In the genomic region with DNA sequence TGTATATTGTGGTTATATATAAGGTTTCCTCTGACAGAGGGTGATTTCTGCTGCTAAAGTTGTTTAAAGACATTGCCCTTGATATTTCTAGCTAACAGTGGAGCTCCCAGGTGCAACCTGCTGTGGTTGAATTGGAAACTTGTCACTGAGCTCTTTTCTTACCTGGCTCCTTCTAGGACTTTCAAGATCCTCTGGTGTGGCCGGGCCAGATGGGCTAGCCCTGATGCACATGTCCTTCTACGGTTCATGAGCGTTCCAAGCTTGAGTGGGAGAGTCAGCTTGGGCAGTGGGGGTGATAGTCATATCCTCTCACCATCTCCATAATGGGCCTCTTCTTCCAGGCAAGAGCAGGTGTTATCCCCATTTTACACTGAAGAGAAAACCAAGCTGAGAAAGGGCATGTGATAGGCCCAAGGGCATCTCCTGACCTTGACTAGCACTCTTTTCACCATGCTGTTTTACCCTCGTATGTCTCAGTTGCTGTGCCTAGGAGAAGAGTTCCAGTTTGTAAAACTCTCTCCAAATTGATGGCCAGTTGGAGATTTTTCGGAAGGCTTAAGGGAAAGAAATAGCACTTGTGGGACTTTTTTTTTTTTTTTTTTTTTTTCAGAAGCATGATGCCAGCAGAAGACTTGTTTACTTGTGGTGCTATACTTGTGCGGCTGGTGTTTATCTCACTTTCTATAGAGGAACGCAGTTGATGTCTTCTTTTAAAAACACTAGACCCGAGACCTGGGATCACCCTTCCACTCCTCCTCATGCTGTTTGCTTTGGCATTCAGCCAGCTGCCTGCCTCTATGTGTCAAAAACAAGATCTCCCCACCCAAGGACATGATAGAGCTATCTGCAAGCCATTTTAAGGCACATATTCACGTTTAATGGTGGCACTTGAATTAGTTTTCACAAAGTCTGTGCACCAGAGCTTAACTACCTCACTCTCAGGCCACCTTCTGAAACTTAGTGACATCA, we compare ENCODE assay signal across 10 cellular contexts. TPM values are rescaled to one million over a fixed set of nuclear protein-coding genes. Genes with fewer than 3 reads are reported as not detected.
A peak's percentile ranks its signal among the peaks of the same experiment; 100 is the strongest.
DNase-seq lines count a peak whose midpoint lies in the region; ATAC-seq and TF ChIP-seq lines count a peak whose summit lies in the region.
"Had no signal": no experiment of that assay in that cellular context is flagged by ENCODE, and none has a peak within 500 bp of the region (broad histone marks: within the 10 kb centered on the region; RNA-seq: fewer than 3 reads in every experiment).

No MANE protein-coding gene starts in this region.

- no peak for ATAC-seq in SK-N-SH treated with all-trans-retinoic acid at 6 μM for 48 hours
- ATAC-seq in right cardiac atrium, result peak; percentile 66 to 72
- no peak for ATAC-seq in GM19324 (IDR thresholded peaks at IDR 0.05; ENCODE audit: low FRiP score, unreplicated experiment)
- no peak for ATAC-seq in GM21723 (IDR thresholded peaks at IDR 0.05; ENCODE audit: unreplicated experiment)

- DNase-seq in SK-N-SH (no peak), RPMI8226 (peak; percentile 87), right cardiac atrium (peak; percentile 49 to 78 (median 71)), type B pancreatic cell (ENCODE audit: extremely low spot score, unreplicated experiment) (no peak), superior temporal gyrus (ENCODE audit: extremely low spot score) (no peak)

- TF ChIP-seq CTCF in SK-N-SH (IDR thresholded peaks at IDR 0.05) (no peak), type B pancreatic cell (conservative IDR thresholded peaks at IDR 0.05) (no peak)

- POLR2A ChIA-PET in SK-N-SH (lab: Yijun Ruan, JAX), result no interaction called here

- H3K36me3 Mint-ChIP-seq in type B pancreatic cell, result peaks cover 29% of the 10 kb centered on the region

- H3K27ac ChIP-seq in SK-N-SH (ENCODE audit: low read depth in 2 of 2, low read length in 1 of 2), result peak overlapping the region in 1 of 2 experiments; percentile 43; a peak in 2 of 4 replicates
- peak overlapping the region; percentile 94 for H3K27ac ChIP-seq in right cardiac atrium (ENCODE audit: low read length)
- H3K27ac ChIP-seq: HL-60, Peyer's patch had no signal

- H3K27me3 Mint-ChIP-seq in type B pancreatic cell, result no peaks in the 10 kb centered on the region

- H2AFZ ChIP-seq in SK-N-SH (ENCODE audit: low read depth), result no peak overlapping the region

- H3K4me1 ChIP-seq in SK-N-SH (ENCODE audit: control insufficient read depth in 1 of 2, insufficient read depth in 2 of 2, low read depth in 1 of 2, low read length in 1 of 2) (peaks cover 20 to 51% of the 10 kb centered on the region in 2 experiments), right cardiac atrium (ENCODE audit: control insufficient read depth, insufficient read depth, low read length) (peaks cover 26% of the 10 kb centered on the region)

- TF ChIP-seq RAD21 in SK-N-SH (IDR thresholded peaks at IDR 0.05; ENCODE audit: low read length), result no peak

- H3K4me3 ChIP-seq in SK-N-SH (ENCODE audit: low read depth in 2 of 2, low read length in 1 of 2) (no peak overlapping the region), right cardiac atrium (ENCODE audit: low read length) (no peak overlapping the region)
- H3K4me3 ChIP-seq: Peyer's patch had no signal

- H3K4me2 ChIP-seq in SK-N-SH, result peak overlapping the region; percentile 13; the same call in 1 of the 2 replicates

- H3K9me3 Mint-ChIP-seq in type B pancreatic cell, result no peaks in the 10 kb centered on the region

- H3K9me2 ChIP-seq in SK-N-SH, result no peaks in the 10 kb centered on the region

- H3K27ac Mint-ChIP-seq in type B pancreatic cell, result peak overlapping the region; percentile 77

- TF ChIP-seq EP300 in SK-N-SH (IDR thresholded peaks at IDR 0.05; ENCODE audit: borderline replicate concordance in 1 of 2, low read depth in 1 of 2, low read length in 1 of 2), result no peak

- no peak overlapping the region for H3K9ac ChIP-seq in SK-N-SH

- peaks cover 97% of the 10 kb centered on the region for H4K20me1 ChIP-seq in SK-N-SH (ENCODE audit: insufficient read depth)

- peak overlapping the region; percentile 9 for H3K4me3 Mint-ChIP-seq in type B pancreatic cell

- 75% methylated on average over 9 of the region's 9 CpGs for WGBS in SK-N-SH (ENCODE audit: low lambda C conversion rate)
- 46% methylated on average over 9 of the region's 9 CpGs for WGBS in right cardiac atrium

- intact Hi-C loops in right cardiac atrium (cut with DNase I), result no loop called here

- no peaks in the 10 kb centered on the region for H3K27me3 ChIP-seq in SK-N-SH (ENCODE audit: insufficient read depth)
- H3K27me3 ChIP-seq in right cardiac atrium (ENCODE audit: control insufficient read depth, insufficient read depth), result no peaks in the 10 kb centered on the region
- H3K27me3 ChIP-seq: Peyer's patch had no signal

- H3K4me1 Mint-ChIP-seq in type B pancreatic cell (ENCODE audit: unreplicated experiment), result peaks cover 77% of the 10 kb centered on the region

- H3K36me3 ChIP-seq in SK-N-SH (replicated peaks in 1 of 2; ENCODE audit: control insufficient read depth in 1 of 2, insufficient read depth in 2 of 2, low read length in 1 of 2), result peaks cover 17 to 26% of the 10 kb centered on the region in 2 experiments
- H3K36me3 ChIP-seq: Peyer's patch had no signal

- H3K79me2 ChIP-seq in SK-N-SH (ENCODE audit: insufficient read depth), result peaks cover 100% of the 10 kb centered on the region

- CTCF ChIA-PET in SK-N-SH (lab: Yijun Ruan, JAX), result interaction anchor here (1.0 to 1.3 kb wide), 2 partner anchors 17 to 199 kb away, joined by 3 read pairs; no protein-coding TSS in a partner anchor

- peaks cover 24% of the 10 kb centered on the region for H3F3A ChIP-seq in SK-N-SH (replicated peaks; ENCODE audit: insufficient read depth)

- no peaks in the 10 kb centered on the region for H3K9me3 ChIP-seq in SK-N-SH
- H3K9me3 ChIP-seq in right cardiac atrium (ENCODE audit: control insufficient read depth, low read length), result no peaks in the 10 kb centered on the region
- H3K9me3 ChIP-seq: Peyer's patch had no signal

TF ChIP-seq in SK-N-SH, 30 proteins besides CTCF, POLR2A, EP300 and RAD21:
- TF ChIP-seq, protein P1, sequence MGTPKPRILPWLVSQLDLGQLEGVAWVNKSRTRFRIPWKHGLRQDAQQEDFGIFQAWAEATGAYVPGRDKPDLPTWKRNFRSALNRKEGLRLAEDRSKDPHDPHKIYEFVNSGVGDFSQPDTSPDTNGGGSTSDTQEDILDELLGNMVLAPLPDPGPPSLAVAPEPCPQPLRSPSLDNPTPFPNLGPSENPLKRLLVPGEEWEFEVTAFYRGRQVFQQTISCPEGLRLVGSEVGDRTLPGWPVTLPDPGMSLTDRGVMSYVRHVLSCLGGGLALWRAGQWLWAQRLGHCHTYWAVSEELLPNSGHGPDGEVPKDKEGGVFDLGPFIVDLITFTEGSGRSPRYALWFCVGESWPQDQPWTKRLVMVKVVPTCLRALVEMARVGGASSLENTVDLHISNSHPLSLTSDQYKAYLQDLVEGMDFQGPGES (IDR thresholded peaks at IDR 0.05; ENCODE audit: low read depth, low read length), result no peak
- no peak for TF ChIP-seq SMC3 (IDR thresholded peaks at IDR 0.05; ENCODE audit: low read depth, low read length)
- peak; percentile 61 for TF ChIP-seq NFIC (IDR thresholded peaks at IDR 0.05; ENCODE audit: borderline replicate concordance)
- no peak for TF ChIP-seq GATA2 (CRISPR knock-in tag; IDR thresholded peaks at IDR 0.05)

TF ChIP-seq in SK-N-SH treated with all-trans-retinoic acid at 6 μM for 48 hours, 23 proteins besides CTCF, POLR2A, EP300 and RAD21 (continues in another document):
- TF ChIP-seq ISL1 (CRISPR knock-in tag; IDR thresholded peaks at IDR 0.05) (no peak), ARNTL (CRISPR knock-in tag; IDR thresholded peaks at IDR 0.05; ENCODE audit: borderline replicate concordance, low read depth) (no peak), ZNF70 (CRISPR knock-in tag; IDR thresholded peaks at IDR 0.05) (no peak), TCF4 (CRISPR knock-in tag; IDR thresholded peaks at IDR 0.05; ENCODE audit: borderline replicate concordance) (no peak), CSRNP3 (CRISPR knock-in tag; IDR thresholded peaks at IDR 0.05) (no peak), CREB5 (CRISPR knock-in tag; IDR thresholded peaks at IDR 0.05; ENCODE audit: low read depth) (no peak)

RNA-seq across cellular contexts. Expression of gene TEAD1, which starts 32.6 kb away (rescaled TPM):
- polyA plus RNA-seq in SK-N-SH (2012; rRNA removed) (31.2 and 37.8 TPM in 2 replicates), right cardiac atrium (19.7 TPM)
- polyA plus RNA-seq in SK-N-SH (2012; cell fraction: cytosol; rRNA removed), result 31.8 and 33.9 TPM in 2 replicates
- 48.4 and 89.7 TPM in 2 replicates for polyA plus RNA-seq in SK-N-SH (2012; cell fraction: nucleus; rRNA removed)
- total RNA-seq in right cardiac atrium (100 to 1,000 TPM in 2 of 4 donors, 10 to 100 TPM in 2; 81.3 to 105 (median 98.4) TPM), type B pancreatic cell (ENCODE audit: low replicate concordance) (91.8 and 99.3 TPM in 2 replicates)

Comparison
In these comparisons a context has a peak if more than half of its experiments do, and no peak if none do; other contexts are left out.
1. DNase-seq: peak in RPMI8226 (single experiment) and right cardiac atrium (3 of 3); none in SK-N-SH (single experiment), type B pancreatic cell (single experiment) and superior temporal gyrus (single experiment).
2. ATAC-seq: peak in right cardiac atrium (2 of 2); none in SK-N-SH treated with all-trans-retinoic acid at 6 μM for 48 hours (single experiment), GM19324 (single experiment) and GM21723 (single experiment).